Comparison of ENCODE assay signal across 1 cellular context in genomic region chr2:10269711-10270610, GRCh38.
TF ChIP-seq lines count a peak whose summit lies in the region.

No MANE protein-coding gene starts in this region.

TF ChIP-seq in HepG2, 621 proteins besides CTCF, POLR2A, EP300 and RAD21 (continued from another document and continues in another):
- TF ChIP-seq AHDC1 (CRISPR knock-in tag; IDR thresholded peaks at IDR 0.05; ENCODE audit: borderline replicate concordance) (no peak), ZNF136 (CRISPR knock-in tag; IDR thresholded peaks at IDR 0.05; ENCODE audit: low read depth) (no peak), MTA1 (CRISPR knock-in tag; IDR thresholded peaks at IDR 0.05; ENCODE audit: borderline replicate concordance) (no peak), ZNF720 (CRISPR knock-in tag; IDR thresholded peaks at IDR 0.05) (no peak), GATA4 (IDR thresholded peaks at IDR 0.05; ENCODE audit: borderline replicate concordance, low read depth) (no peak), TEF (CRISPR knock-in tag; IDR thresholded peaks at IDR 0.05) (no peak), HNF4A (CRISPR knock-in tag; IDR thresholded peaks at IDR 0.05) (no peak), ZNF75D (CRISPR knock-in tag; IDR thresholded peaks at IDR 0.05; ENCODE audit: borderline replicate concordance) (no peak), NCOA2 (CRISPR knock-in tag; IDR thresholded peaks at IDR 0.05) (no peak), KDM2A (CRISPR knock-in tag; IDR thresholded peaks at IDR 0.05; ENCODE audit: borderline replicate concordance, low read depth) (no peak), ZNF30 (CRISPR knock-in tag; IDR thresholded peaks at IDR 0.05) (no peak), ZNF749 (CRISPR knock-in tag; IDR thresholded peaks at IDR 0.05; ENCODE audit: borderline replicate concordance) (no peak), ZNF563 (CRISPR knock-in tag; IDR thresholded peaks at IDR 0.05) (no peak), ZNF230 (CRISPR knock-in tag; IDR thresholded peaks at IDR 0.05) (no peak), RCOR2 (CRISPR knock-in tag; IDR thresholded peaks at IDR 0.05) (no peak), HNF4G (IDR thresholded peaks at IDR 0.05; ENCODE audit: borderline replicate concordance, low read depth, low read length) (no peak), HNF4G (CRISPR knock-in tag; IDR thresholded peaks at IDR 0.05; ENCODE audit: borderline replicate concordance, low read depth) (no peak), REXO4 (CRISPR knock-in tag; IDR thresholded peaks at IDR 0.05; ENCODE audit: borderline replicate concordance) (no peak), ZNF773 (CRISPR knock-in tag; IDR thresholded peaks at IDR 0.05; ENCODE audit: borderline replicate concordance) (no peak), ZNF138 (CRISPR knock-in tag; IDR thresholded peaks at IDR 0.05; ENCODE audit: low read depth) (no peak), BRCA1 (CRISPR knock-in tag; IDR thresholded peaks at IDR 0.05) (no peak), KLF6 (CRISPR knock-in tag; IDR thresholded peaks at IDR 0.05) (no peak), ZNF549 (CRISPR knock-in tag; IDR thresholded peaks at IDR 0.05) (no peak), TP53 (CRISPR knock-in tag; conservative IDR thresholded peaks at IDR 0.05) (no peak), SRF (IDR thresholded peaks at IDR 0.05; ENCODE audit: low read depth, low read length) (no peak), MAFK (conservative IDR thresholded peaks at IDR 0.05 in 1 of 2, IDR thresholded peaks at IDR 0.05 in 1 of 2; ENCODE audit: low read length in 2 of 2) (no peak), PAWR (CRISPR knock-in tag; IDR thresholded peaks at IDR 0.05; ENCODE audit: borderline replicate concordance) (no peak), EED (CRISPR knock-in tag; IDR thresholded peaks at IDR 0.05) (no peak), ZNF781 (CRISPR knock-in tag; IDR thresholded peaks at IDR 0.05; ENCODE audit: borderline replicate concordance, not compliant biosample characterization) (no peak), KAT8 (CRISPR knock-in tag; IDR thresholded peaks at IDR 0.05) (no peak), ZNF737 (CRISPR knock-in tag; IDR thresholded peaks at IDR 0.05; ENCODE audit: borderline replicate concordance) (no peak), SMARCE1 (IDR thresholded peaks at IDR 0.05; ENCODE audit: borderline replicate concordance) (no peak), SNAI1 (CRISPR knock-in tag; IDR thresholded peaks at IDR 0.05; ENCODE audit: borderline replicate concordance) (no peak), TGIF2 (CRISPR knock-in tag; IDR thresholded peaks at IDR 0.05) (no peak), PCBP1 (IDR thresholded peaks at IDR 0.05; ENCODE audit: borderline replicate concordance, low read depth, low read length) (no peak), MXD4 (CRISPR knock-in tag; IDR thresholded peaks at IDR 0.05) (0 out of 2 replicates have a peak, but pooled peaks have one; percentile 8), SIN3B (IDR thresholded peaks at IDR 0.05; ENCODE audit: low read length) (no peak), ZNF570 (CRISPR knock-in tag; IDR thresholded peaks at IDR 0.05; ENCODE audit: borderline replicate concordance) (no peak), E2F2 (CRISPR knock-in tag; IDR thresholded peaks at IDR 0.05; ENCODE audit: borderline replicate concordance) (no peak)
- TF ChIP-seq, protein P1, sequence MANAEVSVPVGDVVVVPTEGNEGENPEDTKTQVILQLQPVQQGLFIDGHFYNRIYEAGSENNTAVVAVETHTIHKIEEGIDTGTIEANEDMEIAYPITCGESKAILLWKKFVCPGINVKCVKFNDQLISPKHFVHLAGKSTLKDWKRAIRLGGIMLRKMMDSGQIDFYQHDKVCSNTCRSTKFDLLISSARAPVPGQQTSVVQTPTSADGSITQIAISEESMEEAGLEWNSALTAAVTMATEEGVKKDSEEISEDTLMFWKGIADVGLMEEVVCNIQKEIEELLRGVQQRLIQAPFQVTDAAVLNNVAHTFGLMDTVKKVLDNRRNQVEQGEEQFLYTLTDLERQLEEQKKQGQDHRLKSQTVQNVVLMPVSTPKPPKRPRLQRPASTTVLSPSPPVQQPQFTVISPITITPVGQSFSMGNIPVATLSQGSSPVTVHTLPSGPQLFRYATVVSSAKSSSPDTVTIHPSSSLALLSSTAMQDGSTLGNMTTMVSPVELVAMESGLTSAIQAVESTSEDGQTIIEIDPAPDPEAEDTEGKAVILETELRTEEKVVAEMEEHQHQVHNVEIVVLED (CRISPR knock-in tag; IDR thresholded peaks at IDR 0.05; ENCODE audit: borderline replicate concordance), result no peak
- TF ChIP-seq, protein P2, sequence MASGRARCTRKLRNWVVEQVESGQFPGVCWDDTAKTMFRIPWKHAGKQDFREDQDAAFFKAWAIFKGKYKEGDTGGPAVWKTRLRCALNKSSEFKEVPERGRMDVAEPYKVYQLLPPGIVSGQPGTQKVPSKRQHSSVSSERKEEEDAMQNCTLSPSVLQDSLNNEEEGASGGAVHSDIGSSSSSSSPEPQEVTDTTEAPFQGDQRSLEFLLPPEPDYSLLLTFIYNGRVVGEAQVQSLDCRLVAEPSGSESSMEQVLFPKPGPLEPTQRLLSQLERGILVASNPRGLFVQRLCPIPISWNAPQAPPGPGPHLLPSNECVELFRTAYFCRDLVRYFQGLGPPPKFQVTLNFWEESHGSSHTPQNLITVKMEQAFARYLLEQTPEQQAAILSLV (CRISPR knock-in tag; IDR thresholded peaks at IDR 0.05; ENCODE audit: borderline replicate concordance), result no peak
- TF ChIP-seq, protein P3, sequence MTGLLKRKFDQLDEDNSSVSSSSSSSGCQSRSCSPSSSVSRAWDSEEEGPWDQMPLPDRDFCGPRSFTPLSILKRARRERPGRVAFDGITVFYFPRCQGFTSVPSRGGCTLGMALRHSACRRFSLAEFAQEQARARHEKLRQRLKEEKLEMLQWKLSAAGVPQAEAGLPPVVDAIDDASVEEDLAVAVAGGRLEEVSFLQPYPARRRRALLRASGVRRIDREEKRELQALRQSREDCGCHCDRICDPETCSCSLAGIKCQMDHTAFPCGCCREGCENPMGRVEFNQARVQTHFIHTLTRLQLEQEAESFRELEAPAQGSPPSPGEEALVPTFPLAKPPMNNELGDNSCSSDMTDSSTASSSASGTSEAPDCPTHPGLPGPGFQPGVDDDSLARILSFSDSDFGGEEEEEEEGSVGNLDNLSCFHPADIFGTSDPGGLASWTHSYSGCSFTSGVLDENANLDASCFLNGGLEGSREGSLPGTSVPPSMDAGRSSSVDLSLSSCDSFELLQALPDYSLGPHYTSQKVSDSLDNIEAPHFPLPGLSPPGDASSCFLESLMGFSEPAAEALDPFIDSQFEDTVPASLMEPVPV (CRISPR knock-in tag; IDR thresholded peaks at IDR 0.05), result 0 out of 2 replicates have a peak, but pooled peaks have one; percentile 66
- TF ChIP-seq, protein P4, sequence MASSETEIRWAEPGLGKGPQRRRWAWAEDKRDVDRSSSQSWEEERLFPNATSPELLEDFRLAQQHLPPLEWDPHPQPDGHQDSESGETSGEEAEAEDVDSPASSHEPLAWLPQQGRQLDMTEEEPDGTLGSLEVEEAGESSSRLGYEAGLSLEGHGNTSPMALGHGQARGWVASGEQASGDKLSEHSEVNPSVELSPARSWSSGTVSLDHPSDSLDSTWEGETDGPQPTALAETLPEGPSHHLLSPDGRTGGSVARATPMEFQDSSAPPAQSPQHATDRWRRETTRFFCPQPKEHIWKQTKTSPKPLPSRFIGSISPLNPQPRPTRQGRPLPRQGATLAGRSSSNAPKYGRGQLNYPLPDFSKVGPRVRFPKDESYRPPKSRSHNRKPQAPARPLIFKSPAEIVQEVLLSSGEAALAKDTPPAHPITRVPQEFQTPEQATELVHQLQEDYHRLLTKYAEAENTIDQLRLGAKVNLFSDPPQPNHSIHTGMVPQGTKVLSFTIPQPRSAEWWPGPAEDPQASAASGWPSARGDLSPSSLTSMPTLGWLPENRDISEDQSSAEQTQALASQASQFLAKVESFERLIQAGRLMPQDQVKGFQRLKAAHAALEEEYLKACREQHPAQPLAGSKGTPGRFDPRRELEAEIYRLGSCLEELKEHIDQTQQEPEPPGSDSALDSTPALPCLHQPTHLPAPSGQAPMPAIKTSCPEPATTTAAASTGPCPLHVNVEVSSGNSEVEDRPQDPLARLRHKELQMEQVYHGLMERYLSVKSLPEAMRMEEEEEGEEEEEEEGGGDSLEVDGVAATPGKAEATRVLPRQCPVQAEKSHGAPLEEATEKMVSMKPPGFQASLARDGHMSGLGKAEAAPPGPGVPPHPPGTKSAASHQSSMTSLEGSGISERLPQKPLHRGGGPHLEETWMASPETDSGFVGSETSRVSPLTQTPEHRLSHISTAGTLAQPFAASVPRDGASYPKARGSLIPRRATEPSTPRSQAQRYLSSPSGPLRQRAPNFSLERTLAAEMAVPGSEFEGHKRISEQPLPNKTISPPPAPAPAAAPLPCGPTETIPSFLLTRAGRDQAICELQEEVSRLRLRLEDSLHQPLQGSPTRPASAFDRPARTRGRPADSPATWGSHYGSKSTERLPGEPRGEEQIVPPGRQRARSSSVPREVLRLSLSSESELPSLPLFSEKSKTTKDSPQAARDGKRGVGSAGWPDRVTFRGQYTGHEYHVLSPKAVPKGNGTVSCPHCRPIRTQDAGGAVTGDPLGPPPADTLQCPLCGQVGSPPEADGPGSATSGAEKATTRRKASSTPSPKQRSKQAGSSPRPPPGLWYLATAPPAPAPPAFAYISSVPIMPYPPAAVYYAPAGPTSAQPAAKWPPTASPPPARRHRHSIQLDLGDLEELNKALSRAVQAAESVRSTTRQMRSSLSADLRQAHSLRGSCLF (CRISPR knock-in tag; IDR thresholded peaks at IDR 0.05; ENCODE audit: borderline replicate concordance), result no peak
- TF ChIP-seq, protein P5, sequence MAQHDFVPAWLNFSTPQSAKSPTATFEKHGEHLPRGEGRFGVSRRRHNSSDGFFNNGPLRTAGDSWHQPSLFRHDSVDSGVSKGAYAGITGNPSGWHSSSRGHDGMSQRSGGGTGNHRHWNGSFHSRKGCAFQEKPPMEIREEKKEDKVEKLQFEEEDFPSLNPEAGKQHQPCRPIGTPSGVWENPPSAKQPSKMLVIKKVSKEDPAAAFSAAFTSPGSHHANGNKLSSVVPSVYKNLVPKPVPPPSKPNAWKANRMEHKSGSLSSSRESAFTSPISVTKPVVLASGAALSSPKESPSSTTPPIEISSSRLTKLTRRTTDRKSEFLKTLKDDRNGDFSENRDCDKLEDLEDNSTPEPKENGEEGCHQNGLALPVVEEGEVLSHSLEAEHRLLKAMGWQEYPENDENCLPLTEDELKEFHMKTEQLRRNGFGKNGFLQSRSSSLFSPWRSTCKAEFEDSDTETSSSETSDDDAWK (CRISPR knock-in tag; IDR thresholded peaks at IDR 0.05), result no peak
- TF ChIP-seq, protein P6, sequence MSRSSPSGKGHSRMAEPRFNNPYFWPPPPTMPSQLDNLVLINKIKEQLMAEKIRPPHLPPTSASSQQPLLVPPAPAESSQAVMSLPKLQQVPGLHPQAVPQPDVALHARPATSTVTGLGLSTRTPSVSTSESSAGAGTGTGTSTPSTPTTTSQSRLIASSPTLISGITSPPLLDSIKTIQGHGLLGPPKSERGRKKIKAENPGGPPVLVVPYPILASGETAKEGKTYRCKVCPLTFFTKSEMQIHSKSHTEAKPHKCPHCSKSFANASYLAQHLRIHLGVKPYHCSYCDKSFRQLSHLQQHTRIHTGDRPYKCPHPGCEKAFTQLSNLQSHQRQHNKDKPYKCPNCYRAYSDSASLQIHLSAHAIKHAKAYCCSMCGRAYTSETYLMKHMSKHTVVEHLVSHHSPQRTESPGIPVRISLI (CRISPR knock-in tag; IDR thresholded peaks at IDR 0.05; ENCODE audit: borderline replicate concordance), result no peak
- TF ChIP-seq, protein P7, sequence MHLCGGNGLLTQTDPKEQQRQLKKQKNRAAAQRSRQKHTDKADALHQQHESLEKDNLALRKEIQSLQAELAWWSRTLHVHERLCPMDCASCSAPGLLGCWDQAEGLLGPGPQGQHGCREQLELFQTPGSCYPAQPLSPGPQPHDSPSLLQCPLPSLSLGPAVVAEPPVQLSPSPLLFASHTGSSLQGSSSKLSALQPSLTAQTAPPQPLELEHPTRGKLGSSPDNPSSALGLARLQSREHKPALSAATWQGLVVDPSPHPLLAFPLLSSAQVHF (CRISPR knock-in tag; IDR thresholded peaks at IDR 0.05), result no peak
